In the genomic region with DNA sequence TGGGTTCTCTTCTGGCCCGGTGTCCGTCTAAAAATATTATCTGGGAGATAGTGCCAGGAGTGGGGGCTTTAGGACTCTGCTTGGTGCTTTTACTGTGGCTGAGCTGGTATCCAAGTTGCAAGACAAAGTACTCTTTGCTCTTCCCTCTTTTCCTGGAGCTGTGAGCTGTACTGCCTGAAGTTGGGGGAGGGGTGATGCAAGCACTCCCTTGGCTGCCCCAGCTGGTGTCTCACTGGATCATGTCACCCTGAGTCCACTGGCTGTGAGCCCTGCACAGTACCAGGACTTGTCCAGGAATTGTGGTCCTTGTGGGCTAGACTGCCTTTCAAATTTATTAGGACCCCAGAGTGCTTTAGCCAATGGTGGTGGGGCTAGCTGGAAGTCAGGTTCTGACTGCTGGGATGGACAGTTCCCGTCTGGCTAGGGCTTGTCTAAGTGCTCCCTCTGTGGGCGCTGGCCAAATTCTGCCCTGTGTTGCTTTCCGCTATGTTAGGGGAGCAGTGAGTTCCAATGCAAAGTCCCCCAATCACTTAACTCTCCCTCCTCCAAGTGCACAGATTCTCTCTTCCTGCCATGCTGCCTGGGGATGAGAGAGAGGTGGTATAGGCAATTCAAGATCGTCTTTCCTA, we compare ENCODE assay signal across 2 cellular contexts.
A peak's percentile ranks its signal among the peaks of the same experiment; 100 is the strongest.
TF ChIP-seq lines count a peak whose summit lies in the region.

No MANE protein-coding gene starts in this region.

TF ChIP-seq in GM23338, 12 proteins besides CTCF, POLR2A, EP300 and RAD21:
- TF ChIP-seq, protein P1, sequence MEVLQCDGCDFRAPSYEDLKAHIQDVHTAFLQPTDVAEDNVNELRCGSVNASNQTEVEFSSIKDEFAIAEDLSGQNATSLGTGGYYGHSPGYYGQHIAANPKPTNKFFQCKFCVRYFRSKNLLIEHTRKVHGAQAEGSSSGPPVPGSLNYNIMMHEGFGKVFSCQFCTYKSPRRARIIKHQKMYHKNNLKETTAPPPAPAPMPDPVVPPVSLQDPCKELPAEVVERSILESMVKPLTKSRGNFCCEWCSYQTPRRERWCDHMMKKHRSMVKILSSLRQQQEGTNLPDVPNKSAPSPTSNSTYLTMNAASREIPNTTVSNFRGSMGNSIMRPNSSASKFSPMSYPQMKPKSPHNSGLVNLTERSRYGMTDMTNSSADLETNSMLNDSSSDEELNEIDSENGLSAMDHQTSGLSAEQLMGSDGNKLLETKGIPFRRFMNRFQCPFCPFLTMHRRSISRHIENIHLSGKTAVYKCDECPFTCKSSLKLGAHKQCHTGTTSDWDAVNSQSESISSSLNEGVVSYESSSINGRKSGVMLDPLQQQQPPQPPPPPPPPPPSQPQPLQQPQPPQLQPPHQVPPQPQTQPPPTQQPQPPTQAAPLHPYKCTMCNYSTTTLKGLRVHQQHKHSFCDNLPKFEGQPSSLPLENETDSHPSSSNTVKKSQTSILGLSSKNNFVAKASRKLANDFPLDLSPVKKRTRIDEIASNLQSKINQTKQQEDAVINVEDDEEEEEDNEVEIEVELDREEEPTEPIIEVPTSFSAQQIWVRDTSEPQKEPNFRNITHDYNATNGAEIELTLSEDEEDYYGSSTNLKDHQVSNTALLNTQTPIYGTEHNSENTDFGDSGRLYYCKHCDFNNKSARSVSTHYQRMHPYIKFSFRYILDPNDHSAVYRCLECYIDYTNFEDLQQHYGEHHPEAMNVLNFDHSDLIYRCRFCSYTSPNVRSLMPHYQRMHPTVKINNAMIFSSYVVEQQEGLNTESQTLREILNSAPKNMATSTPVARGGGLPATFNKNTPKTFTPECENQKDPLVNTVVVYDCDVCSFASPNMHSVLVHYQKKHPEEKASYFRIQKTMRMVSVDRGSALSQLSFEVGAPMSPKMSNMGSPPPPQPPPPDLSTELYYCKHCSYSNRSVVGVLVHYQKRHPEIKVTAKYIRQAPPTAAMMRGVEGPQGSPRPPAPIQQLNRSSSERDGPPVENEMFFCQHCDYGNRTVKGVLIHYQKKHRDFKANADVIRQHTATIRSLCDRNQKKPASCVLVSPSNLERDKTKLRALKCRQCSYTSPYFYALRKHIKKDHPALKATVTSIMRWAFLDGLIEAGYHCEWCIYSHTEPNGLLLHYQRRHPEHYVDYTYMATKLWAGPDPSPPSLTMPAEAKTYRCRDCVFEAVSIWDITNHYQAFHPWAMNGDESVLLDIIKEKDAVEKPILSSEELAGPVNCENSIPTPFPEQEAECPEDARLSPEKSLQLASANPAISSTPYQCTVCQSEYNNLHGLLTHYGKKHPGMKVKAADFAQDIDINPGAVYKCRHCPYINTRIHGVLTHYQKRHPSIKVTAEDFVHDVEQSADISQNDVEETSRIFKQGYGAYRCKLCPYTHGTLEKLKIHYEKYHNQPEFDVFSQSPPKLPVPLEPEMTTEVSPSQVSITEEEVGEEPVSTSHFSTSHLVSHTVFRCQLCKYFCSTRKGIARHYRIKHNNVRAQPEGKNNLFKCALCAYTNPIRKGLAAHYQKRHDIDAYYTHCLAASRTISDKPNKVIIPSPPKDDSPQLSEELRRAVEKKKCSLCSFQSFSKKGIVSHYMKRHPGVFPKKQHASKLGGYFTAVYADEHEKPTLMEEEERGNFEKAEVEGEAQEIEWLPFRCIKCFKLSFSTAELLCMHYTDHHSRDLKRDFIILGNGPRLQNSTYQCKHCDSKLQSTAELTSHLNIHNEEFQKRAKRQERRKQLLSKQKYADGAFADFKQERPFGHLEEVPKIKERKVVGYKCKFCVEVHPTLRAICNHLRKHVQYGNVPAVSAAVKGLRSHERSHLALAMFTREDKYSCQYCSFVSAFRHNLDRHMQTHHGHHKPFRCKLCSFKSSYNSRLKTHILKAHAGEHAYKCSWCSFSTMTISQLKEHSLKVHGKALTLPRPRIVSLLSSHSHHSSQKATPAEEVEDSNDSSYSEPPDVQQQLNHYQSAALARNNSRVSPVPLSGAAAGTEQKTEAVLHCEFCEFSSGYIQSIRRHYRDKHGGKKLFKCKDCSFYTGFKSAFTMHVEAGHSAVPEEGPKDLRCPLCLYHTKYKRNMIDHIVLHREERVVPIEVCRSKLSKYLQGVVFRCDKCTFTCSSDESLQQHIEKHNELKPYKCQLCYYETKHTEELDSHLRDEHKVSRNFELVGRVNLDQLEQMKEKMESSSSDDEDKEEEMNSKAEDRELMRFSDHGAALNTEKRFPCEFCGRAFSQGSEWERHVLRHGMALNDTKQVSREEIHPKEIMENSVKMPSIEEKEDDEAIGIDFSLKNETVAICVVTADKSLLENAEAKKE (CRISPR knock-in tag; IDR thresholded peaks at IDR 0.05) = no peak
- TF ChIP-seq, protein P2, sequence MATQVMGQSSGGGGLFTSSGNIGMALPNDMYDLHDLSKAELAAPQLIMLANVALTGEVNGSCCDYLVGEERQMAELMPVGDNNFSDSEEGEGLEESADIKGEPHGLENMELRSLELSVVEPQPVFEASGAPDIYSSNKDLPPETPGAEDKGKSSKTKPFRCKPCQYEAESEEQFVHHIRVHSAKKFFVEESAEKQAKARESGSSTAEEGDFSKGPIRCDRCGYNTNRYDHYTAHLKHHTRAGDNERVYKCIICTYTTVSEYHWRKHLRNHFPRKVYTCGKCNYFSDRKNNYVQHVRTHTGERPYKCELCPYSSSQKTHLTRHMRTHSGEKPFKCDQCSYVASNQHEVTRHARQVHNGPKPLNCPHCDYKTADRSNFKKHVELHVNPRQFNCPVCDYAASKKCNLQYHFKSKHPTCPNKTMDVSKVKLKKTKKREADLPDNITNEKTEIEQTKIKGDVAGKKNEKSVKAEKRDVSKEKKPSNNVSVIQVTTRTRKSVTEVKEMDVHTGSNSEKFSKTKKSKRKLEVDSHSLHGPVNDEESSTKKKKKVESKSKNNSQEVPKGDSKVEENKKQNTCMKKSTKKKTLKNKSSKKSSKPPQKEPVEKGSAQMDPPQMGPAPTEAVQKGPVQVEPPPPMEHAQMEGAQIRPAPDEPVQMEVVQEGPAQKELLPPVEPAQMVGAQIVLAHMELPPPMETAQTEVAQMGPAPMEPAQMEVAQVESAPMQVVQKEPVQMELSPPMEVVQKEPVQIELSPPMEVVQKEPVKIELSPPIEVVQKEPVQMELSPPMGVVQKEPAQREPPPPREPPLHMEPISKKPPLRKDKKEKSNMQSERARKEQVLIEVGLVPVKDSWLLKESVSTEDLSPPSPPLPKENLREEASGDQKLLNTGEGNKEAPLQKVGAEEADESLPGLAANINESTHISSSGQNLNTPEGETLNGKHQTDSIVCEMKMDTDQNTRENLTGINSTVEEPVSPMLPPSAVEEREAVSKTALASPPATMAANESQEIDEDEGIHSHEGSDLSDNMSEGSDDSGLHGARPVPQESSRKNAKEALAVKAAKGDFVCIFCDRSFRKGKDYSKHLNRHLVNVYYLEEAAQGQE (IDR thresholded peaks at IDR 0.05; ENCODE audit: unreplicated experiment) = peak; percentile 37
- no peak for TF ChIP-seq NANOG (IDR thresholded peaks at IDR 0.05; ENCODE audit: borderline replicate concordance)
- no peak for TF ChIP-seq STAT1 (IDR thresholded peaks at IDR 0.05; ENCODE audit: unreplicated experiment)
- no peak for TF ChIP-seq ZNF331 (CRISPR knock-in tag; IDR thresholded peaks at IDR 0.05; ENCODE audit: low read depth)

TF ChIP-seq in HEK293, 187 proteins besides CTCF, POLR2A, EP300 and RAD21 (continued from another document):
- TF ChIP-seq, protein P2 (tag by site-specific recombination; IDR thresholded peaks at IDR 0.05) = peak; percentile 43; the same call in 1 of the 2 replicates
